1 cellular context compared by ENCODE assay signal in genomic region chr19:38989066-38989605, GRCh38.
TF ChIP-seq lines count a peak whose summit lies in the region.

No MANE protein-coding gene starts in this region.

TF ChIP-seq in HEK293, 187 proteins besides CTCF, POLR2A, EP300 and RAD21 (continued from another document):
- peak; percentile 95 for TF ChIP-seq ZBTB48 (tag by site-specific recombination; IDR thresholded peaks at IDR 0.05)
- no peak for TF ChIP-seq BCL11B (tag by site-specific recombination; IDR thresholded peaks at IDR 0.05; ENCODE audit: low read depth)
- TF ChIP-seq MZF1 (tag by site-specific recombination; IDR thresholded peaks at IDR 0.05; ENCODE audit: borderline replicate concordance), result peak; percentile 100
- no peak for TF ChIP-seq ZNF654 (tag by site-specific recombination; IDR thresholded peaks at IDR 0.05; ENCODE audit: low read depth)
- TF ChIP-seq ZBTB8A (tag by site-specific recombination; IDR thresholded peaks at IDR 0.05), result peak; percentile 58
- TF ChIP-seq ZNF692 (tag by site-specific recombination; IDR thresholded peaks at IDR 0.05), result peak; percentile 66
- peak; percentile 98 for TF ChIP-seq ZNF792 (tag by site-specific recombination; IDR thresholded peaks at IDR 0.05)
- TF ChIP-seq ZNF473 (tag by site-specific recombination; IDR thresholded peaks at IDR 0.05), result no peak
- TF ChIP-seq ZNF610 (tag by site-specific recombination; IDR thresholded peaks at IDR 0.05; ENCODE audit: borderline replicate concordance), result peak; percentile 79; the same call in 1 of the 2 replicates
